In genomic region chr16:34758835-34759234, GRCh38 we compare ENCODE assay signal across 10 cellular contexts.
"Had no signal": no experiment of that assay in that cellular context is flagged by ENCODE, and none has a peak within 500 bp of the region (broad histone marks: within the 10 kb centered on the region; RNA-seq: fewer than 3 reads in every experiment).

No MANE protein-coding gene starts in this region.

- H3K4me3 ChIP-seq: GM23338, K562 had no signal

- ATAC-seq: GM23338, K562 had no signal

- H3K4me2 ChIP-seq: GM23338 had no signal

- FAIRE-seq: H1, H54, K562 had no signal

- H2AFZ ChIP-seq: GM23338 had no signal

- DNase-seq: H9, HCEC 1CT, HFFc6, IMR-90, KG1 had no signal

- H3K27ac ChIP-seq: HL-60 had no signal
